ENCODE assay signal across 8 cellular contexts in the genomic region with DNA sequence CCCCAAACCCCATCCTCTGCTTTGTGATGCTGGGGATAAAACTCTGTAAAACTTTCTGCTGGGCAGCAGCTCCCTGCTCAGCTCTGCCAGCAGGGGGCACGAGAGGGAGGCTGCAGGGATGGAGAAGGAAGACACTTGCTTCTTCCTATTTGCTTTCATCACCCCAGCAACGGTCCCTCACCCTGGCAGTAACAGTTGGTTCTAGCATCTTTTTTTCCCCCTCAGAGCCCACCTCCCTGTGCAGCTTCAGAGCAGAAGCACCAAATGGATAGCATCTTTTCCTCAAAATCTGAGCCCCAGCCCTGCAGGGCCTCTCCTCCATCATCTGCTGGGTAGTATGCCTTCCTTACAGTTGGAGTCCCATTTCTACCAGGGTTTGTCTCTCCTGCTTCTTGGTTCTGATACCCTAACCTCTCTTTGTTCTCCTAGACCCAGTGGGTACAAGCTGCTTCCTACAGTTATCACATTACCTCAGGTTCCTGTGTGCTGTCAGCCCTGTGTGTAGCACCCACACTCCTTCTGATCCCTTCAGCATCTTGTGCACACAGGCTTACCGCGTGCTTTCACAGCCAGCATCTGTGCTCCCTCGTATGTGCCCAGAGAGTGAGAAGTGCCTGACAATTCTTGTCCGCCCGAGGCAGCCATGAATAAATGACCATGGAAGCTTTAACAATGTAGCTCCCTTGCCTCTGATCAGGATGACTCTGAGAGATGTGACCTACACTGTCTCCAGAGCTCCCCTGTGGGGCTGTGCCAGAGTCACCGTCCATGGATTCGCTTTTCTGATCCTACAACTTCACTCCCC. TPM values are rescaled to one million over a fixed set of nuclear protein-coding genes. Genes with fewer than 3 reads are reported as not detected.
DNase-seq lines count a peak whose midpoint lies in the region; ATAC-seq and TF ChIP-seq lines count a peak whose summit lies in the region.

No MANE protein-coding gene starts in this region.

- peak; percentile 93 for TF ChIP-seq CTCF in mucosa of descending colon (IDR thresholded peaks at IDR 0.05)

- H3K27me3 ChIP-seq in effector memory CD4-positive, alpha-beta T cell (replicated peaks; ENCODE audit: control insufficient read depth, insufficient read depth, low read length, poor library complexity, severe bottlenecking): no peaks in the 10 kb centered on the region

- peaks cover 8% of the 10 kb centered on the region for H3K4me1 ChIP-seq in effector memory CD4-positive, alpha-beta T cell (ENCODE audit: control insufficient read depth, insufficient read depth, low read length, poor library complexity, severe bottlenecking)
- peaks cover 6% of the 10 kb centered on the region for H3K4me1 ChIP-seq in mucosa of descending colon (ENCODE audit: low read depth)

- intact Hi-C loops in mucosa of descending colon (cut with DNase I, micrococcal nuclease): loop anchor here (5.0 to 10.0 kb wide), 3 partner anchors 132 to 195 kb away; no protein-coding TSS in a partner anchor

- DNase-seq in SHP77 (lab: John Stamatoyannopoulos, UW) (peak; percentile 27 to 60), SHP77 treated with DMSO at 0.1 percent for 48 hours (lab: John Stamatoyannopoulos, UW) (no peak), NOMO-1 (lab: John Stamatoyannopoulos, UW; ENCODE audit: unreplicated experiment in 2 of 2) (peak; percentile 43 to 59), mucosa of descending colon (peak; percentile 76 to 90 (median 79))
- peak; percentile 46 to 59 (median 50) for DNase-seq in activated CD8-positive, alpha-beta memory T cell treated with anti-CD3 and anti-CD28 coated beads for 48 hours (ENCODE audit: low read depth in 2 of 3, low spot score in 2 of 3)
- peak; percentile 58 to 73 (median 63) for DNase-seq in effector memory CD4-positive, alpha-beta T cell
- peak; percentile 90 for DNase-seq in stimulated activated CD8-positive, alpha-beta memory T cell treated with anti-CD3 and anti-CD28 coated beads, Interleukin-4, amount 100 ng/mL, for 48 hours

- no peak overlapping the region for H3K4me3 ChIP-seq in effector memory CD4-positive, alpha-beta T cell (ENCODE audit: insufficient read depth, low read depth, low read length, poor library complexity, severe bottlenecking)
- no peak overlapping the region for H3K4me3 ChIP-seq in mucosa of descending colon

- no peaks in the 10 kb centered on the region for H3K9me3 ChIP-seq in effector memory CD4-positive, alpha-beta T cell (ENCODE audit: control insufficient read depth, low read length)
- H3K9me3 ChIP-seq in mucosa of descending colon: no peaks in the 10 kb centered on the region

- ATAC-seq in HG03280 (IDR thresholded peaks at IDR 0.05; ENCODE audit: unreplicated experiment) (peak; percentile 84), mucosa of descending colon (peak; percentile 97)

- no peak overlapping the region for H3K27ac ChIP-seq in effector memory CD4-positive, alpha-beta T cell (ENCODE audit: insufficient read depth, low read length, poor library complexity, severe bottlenecking)

- H3K36me3 ChIP-seq in effector memory CD4-positive, alpha-beta T cell (ENCODE audit: control insufficient read depth, insufficient read depth, low read length): no peaks in the 10 kb centered on the region
- no peaks in the 10 kb centered on the region for H3K36me3 ChIP-seq in mucosa of descending colon (ENCODE audit: low read depth)

RNA-seq across cellular contexts. Expression of a gene that starts 14.5 kb away (rescaled TPM):
- total RNA-seq in mucosa of descending colon: 1 to 10 TPM; 1.2 to 9.5 (median 2.8) TPM

RNA-seq across cellular contexts. Expression of a gene that starts 29.1 kb away (rescaled TPM):
- total RNA-seq in mucosa of descending colon: not detected

RNA-seq across cellular contexts. Expression of a gene that starts 34.3 kb away (rescaled TPM):
- not detected for total RNA-seq in mucosa of descending colon
